In genomic region chr6:2448826-2449571, GRCh38 we compare ENCODE assay signal across 8 cellular contexts.
A peak's percentile ranks its signal among the peaks of the same experiment; 100 is the strongest.
DNase-seq lines count a peak whose midpoint lies in the region; ATAC-seq and TF ChIP-seq lines count a peak whose summit lies in the region.

No MANE protein-coding gene starts in this region.

- TF ChIP-seq POLR2A in heart left ventricle (IDR thresholded peaks at IDR 0.05), result no peak

- CTCF ChIA-PET in CD8-positive, alpha-beta memory T cell (lab: Charles Lee), result interaction anchor here (1.1 to 1.9 kb wide), 2 partner anchors 186 to 853 kb away, joined by 3 to 5 read pairs; no protein-coding TSS in a partner anchor

- H3K27ac ChIP-seq in CD8-positive, alpha-beta memory T cell (ENCODE audit: low read depth, low read length), result no peak overlapping the region
- H3K27ac ChIP-seq in GM23248 (no peak overlapping the region), heart left ventricle (no peak overlapping the region)

- peak overlapping the region; percentile 99 for H3K4me2 ChIP-seq in GM23248 (ENCODE audit: unreplicated experiment)

- 30 to 31% methylated on average over 22 of the region's 22 CpGs for WGBS in GM23248 (ENCODE audit: low coverage in 1 of 2, low lambda C conversion rate in 2 of 2, missing lambda C conversion rate in 2 of 2), 2 experiments
- WGBS in heart left ventricle, 4 donors, result 39 to 46% (median 42%) methylated on average over 22 of the region's 22 CpGs

- intact Hi-C loops in heart left ventricle (cut with DNase I), result loop anchor here in 8 of 10 donors (1.0 to 10.0 kb wide), 6 partner anchors 844 to 854 kb away; partner anchors contain the start of gene FOXC1 (in 1 of the 8)

- peaks cover 3 to 5% (median 5%) of the 10 kb centered on the region in 3 donors for H3K4me1 Mint-ChIP-seq in CD8-positive, alpha-beta memory T cell

- peaks cover 0 to 4% (median 3%) of the 10 kb centered on the region in 3 donors for H3K36me3 Mint-ChIP-seq in CD8-positive, alpha-beta memory T cell

- no peaks in the 10 kb centered on the region for H4K20me1 ChIP-seq in GM23248 (ENCODE audit: insufficient read depth)

- POLR2A ChIA-PET in CD8-positive, alpha-beta memory T cell (lab: Charles Lee), result no interaction called here

- in situ Hi-C loops in GM23248 (cut with MboI), result loop anchor here (10.0 kb wide), 1 partner anchor 854 kb away; no protein-coding TSS in a partner anchor

- H3K27me3 ChIP-seq in CD8-positive, alpha-beta memory T cell (ENCODE audit: insufficient read depth, low read length, poor library complexity, severe bottlenecking), result no peaks in the 10 kb centered on the region
- no peaks in the 10 kb centered on the region for H3K27me3 ChIP-seq in GM23248 (replicated peaks; ENCODE audit: insufficient read depth)
- H3K27me3 ChIP-seq in heart left ventricle, result no peaks in the 10 kb centered on the region

- H3K9me3 ChIP-seq in CD8-positive, alpha-beta memory T cell (ENCODE audit: low read length), result no peaks in the 10 kb centered on the region
- no peaks in the 10 kb centered on the region for H3K9me3 ChIP-seq in GM23248 (ENCODE audit: low read depth)
- H3K9me3 ChIP-seq in heart left ventricle, result no peaks in the 10 kb centered on the region

- no peaks in the 10 kb centered on the region for H3K36me3 ChIP-seq in CD8-positive, alpha-beta memory T cell (ENCODE audit: insufficient read depth, low read length)
- H3K36me3 ChIP-seq in GM23248 (ENCODE audit: low read depth) (no peaks in the 10 kb centered on the region), heart left ventricle (no peaks in the 10 kb centered on the region)

- H3K4me3 Mint-ChIP-seq in CD8-positive, alpha-beta memory T cell, result peak overlapping the region in 5 of 7 donors; percentile 11 to 75 (median 54)

- H3K9ac ChIP-seq in GM23248, result 0 out of 2 replicates have a peak overlapping the region, but pooled peaks have one; percentile 20

- no peak for DNase-seq in CD8-positive, alpha-beta memory T cell
- DNase-seq in GM23248 (peak; percentile 84), NCI-H345 (lab: John Stamatoyannopoulos, UW) (peak; percentile 47), heart left ventricle (peak in 1 of 5 donors; percentile 30), pons (ENCODE audit: low spot score) (peak; percentile 65)
- peak; percentile 21 to 28 for DNase-seq in activated T-cell treated with anti-CD3 and anti-CD28 coated beads, Interleukin-2, amount 50 U/mL, for 48 hours

- peaks cover 4 to 11% of the 10 kb centered on the region in 2 donors for H3K27me3 Mint-ChIP-seq in CD8-positive, alpha-beta memory T cell

- H3K27ac Mint-ChIP-seq in CD8-positive, alpha-beta memory T cell, result peak overlapping the region in 1 of 8 donors; percentile 36

- peak overlapping the region; percentile 80 for H2AFZ ChIP-seq in GM23248

- H3K79me2 ChIP-seq in GM23248 (ENCODE audit: insufficient read depth), result no peaks in the 10 kb centered on the region

- no peaks in the 10 kb centered on the region for H3K9me3 Mint-ChIP-seq in CD8-positive, alpha-beta memory T cell

- peak; percentile 29 to 72 (median 54) for TF ChIP-seq CTCF in heart left ventricle (IDR thresholded peaks at IDR 0.05)

- no peak overlapping the region for H3K4me3 ChIP-seq in CD8-positive, alpha-beta memory T cell (ENCODE audit: low read length)
- H3K4me3 ChIP-seq in GM23248 (peak overlapping the region; percentile 76), heart left ventricle (peak overlapping the region in 1 of 12 donors; percentile 33)

- ATAC-seq in heart left ventricle (peak in 3 of 4 donors; percentile 69 to 73 (median 70)), HG02571 (IDR thresholded peaks at IDR 0.05; ENCODE audit: unreplicated experiment) (no peak), GM18502 (IDR thresholded peaks at IDR 0.05; ENCODE audit: poor library complexity, unreplicated experiment) (no peak)

- H3K4me1 ChIP-seq in CD8-positive, alpha-beta memory T cell (ENCODE audit: insufficient read depth, low read length), result no peaks in the 10 kb centered on the region
- H3K4me1 ChIP-seq in GM23248 (ENCODE audit: insufficient read depth), result 0 out of 2 replicates have a peak, but pooled peaks cover 13% of the 10 kb centered on the region
- peaks cover 0 to 12% (median 0%) of the 10 kb centered on the region in 12 donors for H3K4me1 ChIP-seq in heart left ventricle

- no peaks in the 10 kb centered on the region for H3K9me2 ChIP-seq in GM23248 (ENCODE audit: insufficient read depth)

- H3F3A ChIP-seq in GM23248 (ENCODE audit: insufficient read depth), result no peaks in the 10 kb centered on the region

Comparison
In these comparisons a context has a peak if more than half of its experiments do, and no peak if none do; other contexts are left out.
1. DNase-seq: peak in GM23248 (single experiment), NCI-H345 (single experiment), activated T-cell treated with anti-CD3 and anti-CD28 coated beads, Interleukin-2, amount 50 U/mL, for 48 hours (2 of 2) and pons (single experiment); none in CD8-positive, alpha-beta memory T cell (0 of 5).
2. ATAC-seq: peak in heart left ventricle (3 of 4); none in HG02571 (single experiment) and GM18502 (single experiment).